Comparison of ENCODE assay signal across 27 cellular contexts in genomic region chr3:182769673-182770072, GRCh38.
"Had no signal": no experiment of that assay in that cellular context is flagged by ENCODE, and none has a peak within 500 bp of the region (broad histone marks: within the 10 kb centered on the region; RNA-seq: fewer than 3 reads in every experiment).

No MANE protein-coding gene starts in this region.

- H3K4me1 ChIP-seq: suprapubic skin, testis, thyroid gland, tibial artery, tibial nerve, transverse colon, upper lobe of left lung, upper lobe of right lung, uterus, vagina had no signal

- H3K27me3 ChIP-seq: stomach, suprapubic skin, testis, thyroid gland, tibial artery, tibial nerve, transverse colon, upper lobe of left lung, upper lobe of right lung, uterus, vagina had no signal

- H3K9me3 ChIP-seq: stomach, suprapubic skin, testis, thoracic aorta, thyroid gland, tibial artery, tibial nerve, transverse colon, upper lobe of left lung, upper lobe of right lung, uterus, vagina had no signal

- H3K27ac ChIP-seq: stomach, suprapubic skin, testis, thoracic aorta, thyroid gland, tibial artery, tibial nerve, transverse colon, upper lobe of left lung, upper lobe of right lung, uterus, vagina had no signal

- DNase-seq: stimulated activated CD4-positive, alpha-beta T cell treated with anti-CD3 and anti-CD28 coated beads, Interleukin-2, amount 100 ng/mL, for 48 hours; stimulated activated CD4-positive, alpha-beta T cell treated with anti-CD3 and anti-CD28 coated beads, Interleukin-4, amount 100 ng/mL, for 1 hour; stimulated activated CD4-positive, alpha-beta T cell treated with anti-CD3 and anti-CD28 coated beads, Interleukin-4, amount 100 ng/mL, for 24 hours; stimulated activated CD4-positive, alpha-beta T cell treated with anti-CD3 and anti-CD28 coated beads, Interleukin-4, amount 100 ng/mL, for 4 hours; stimulated activated CD8-positive, alpha-beta memory T cell treated with anti-CD3 and anti-CD28 coated beads, Interleukin-4, amount 100 ng/mL, for 48 hours; stimulated activated naive B cell treated with anti-CD40 and anti-IgM and Interleukin-4, amounts not matched to agents 10 μg/mL and 1 μg/mL and 100 μg/mL, for 72 hours; stimulated activated naive CD4-positive, alpha-beta T cell; stimulated activated naive CD4-positive, alpha-beta T cell treated with Interleukin-2 at 50 U/mL for 16 hours; stimulated activated naive CD8-positive, alpha-beta T cell treated with anti-CD3 and anti-CD28 coated beads, Interleukin-15, amount 100 ng/mL, for 72 hours; stimulated activated naive CD8-positive, alpha-beta T cell treated with anti-CD3 and anti-CD28 coated beads, Interleukin-15, Interleukin-2, amounts not matched to agents 100 U/mL and 50 U/mL, for 24 hours; stomach; substantia nigra; testis; thyroid gland; tibial artery; transverse colon; trophoblast cell; upper lobe of left lung; upper lobe of right lung; uterus had no signal

- ATAC-seq: stimulated activated effector memory CD8-positive, alpha-beta T cell treated with anti-CD3 and anti-CD28 coated beads, Interleukin-12 subunit alpha, Interleukin-12 subunit beta, amount 100 ng/mL, for 72 hours; stimulated activated memory B cell treated with anti-CD40 and anti-IgM and Interleukin-4, amounts not matched to agents 10 μg/mL and 1 μg/mL and 100 μg/mL, for 72 hours; stimulated activated naive B cell treated with anti-CD40 and anti-IgM and Interleukin-4, amounts not matched to agents 10 μg/mL and 1 μg/mL and 100 μg/mL, for 72 hours; stimulated activated naive CD8-positive, alpha-beta T cell treated with anti-CD3 and anti-CD28 coated beads, Interleukin-15, amount 100 ng/mL, for 72 hours; stimulated activated naive CD8-positive, alpha-beta T cell treated with anti-CD3 and anti-CD28 coated beads, Interleukin-15, Interleukin-2, amounts not matched to agents 100 U/mL and 50 U/mL, for 24 hours; upper lobe of right lung had no signal

- FAIRE-seq: urothelium cell line had no signal

- H3K4me3 ChIP-seq: stomach, suprapubic skin, testis, thoracic aorta, thyroid gland, tibial artery, tibial nerve, transverse colon, upper lobe of left lung, upper lobe of right lung, uterus, vagina had no signal

- H3K36me3 ChIP-seq: stomach, suprapubic skin, thoracic aorta, thyroid gland, tibial artery, tibial nerve, transverse colon, upper lobe of left lung, upper lobe of right lung, uterus, vagina had no signal
